In the genomic region with DNA sequence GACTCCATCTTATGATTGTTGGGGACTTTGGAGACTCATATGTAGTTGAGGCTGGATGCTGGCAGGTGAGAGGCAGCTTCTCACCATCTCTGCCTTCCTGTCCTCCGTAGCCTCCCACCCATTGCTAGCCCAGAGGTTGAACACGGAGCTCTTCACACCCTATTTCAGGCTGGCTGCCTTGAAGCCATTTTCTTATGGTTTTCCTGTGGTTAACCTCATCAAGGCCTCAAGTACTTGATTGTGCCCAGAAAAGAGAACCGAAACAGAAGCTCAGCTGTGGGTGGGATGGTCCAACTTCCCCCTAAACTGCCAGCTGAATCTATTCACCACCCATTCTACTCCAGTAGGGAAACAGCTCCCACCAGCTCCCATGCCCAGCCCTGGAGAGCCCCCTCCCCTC, we compare ENCODE assay signal across 8 cellular contexts.
DNase-seq lines count a peak whose midpoint lies in the region; ATAC-seq and TF ChIP-seq lines count a peak whose summit lies in the region.

No MANE protein-coding gene starts in this region.

- no peak overlapping the region for H3K4me2 ChIP-seq in trophoblast cell (ENCODE audit: low read length)

- WGBS in trophoblast cell (ENCODE audit: extremely low coverage, insufficient coverage, insufficient read length): no CpG with 5 or more reads among the region's 3 CpGs

- H3K27ac ChIP-seq in CD4-positive, alpha-beta T cell (ENCODE audit: low read depth, low read length): no peak overlapping the region
- no peak overlapping the region for H3K27ac ChIP-seq in trophoblast cell (ENCODE audit: low read depth, low read length)

- H3K23ac ChIP-seq in trophoblast cell (ENCODE audit: low read length): no peak overlapping the region

- H3K36me3 ChIP-seq in trophoblast cell (ENCODE audit: control insufficient read depth in 1 of 2, insufficient read depth in 2 of 2, low read length in 2 of 2): no peaks in the 10 kb centered on the region

- H3K9me3 Mint-ChIP-seq in CD4-positive, alpha-beta T cell: no peaks in the 10 kb centered on the region
- H3K9me3 Mint-ChIP-seq in activated CD8-positive, alpha-beta T cell treated with anti-CD3 and anti-CD28 coated beads for 36 hours: no peaks in the 10 kb centered on the region
- H3K9me3 Mint-ChIP-seq in mesothelial cell of epicardium: no peaks in the 10 kb centered on the region

- no peak overlapping the region for H2BK12ac ChIP-seq in trophoblast cell (ENCODE audit: low read length)

- POLR2A ChIA-PET in CD4-positive, alpha-beta T cell (lab: Charles Lee): interaction anchor here (0.6 to 3.0 kb wide), 3 partner anchors 8 to 51 kb away, joined by 3 to 15 read pairs (median 3); no protein-coding TSS in a partner anchor
- POLR2A ChIA-PET in activated CD8-positive, alpha-beta T cell treated with anti-CD3 and anti-CD28 coated beads for 36 hours (lab: Charles Lee): no interaction called here

- H4K91ac ChIP-seq in trophoblast cell (ENCODE audit: low read depth, low read length): no peak overlapping the region

- H4K8ac ChIP-seq in trophoblast cell (ENCODE audit: low read depth, low read length): no peak overlapping the region

- no peaks in the 10 kb centered on the region for H3K79me2 ChIP-seq in trophoblast cell (ENCODE audit: control insufficient read depth, insufficient read depth, low read length, poor library complexity)

- H3K27me3 ChIP-seq in CD4-positive, alpha-beta T cell (ENCODE audit: control insufficient read depth, insufficient read depth, low read length): peaks cover 62% of the 10 kb centered on the region
- H3K27me3 ChIP-seq in trophoblast cell (ENCODE audit: insufficient read depth, low read length): no peaks in the 10 kb centered on the region

- H3K18ac ChIP-seq in trophoblast cell (ENCODE audit: low read length): no peak overlapping the region

- no peak overlapping the region for H3K27ac Mint-ChIP-seq in CD4-positive, alpha-beta T cell
- peak overlapping the region; percentile 31 for H3K27ac Mint-ChIP-seq in activated CD8-positive, alpha-beta T cell treated with anti-CD3 and anti-CD28 coated beads for 36 hours
- no peak overlapping the region for H3K27ac Mint-ChIP-seq in mesothelial cell of epicardium

- ATAC-seq in CD4-positive, alpha-beta T cell (ENCODE audit: poor library complexity): peak; percentile 90
- ATAC-seq in GM19463 (IDR thresholded peaks at IDR 0.05; ENCODE audit: unreplicated experiment): peak; percentile 96
- peak; percentile 97 for ATAC-seq in HG03520 (IDR thresholded peaks at IDR 0.05; ENCODE audit: unreplicated experiment)
- ATAC-seq in activated CD8-positive, alpha-beta T cell treated with anti-CD3 and anti-CD28 coated beads for 36 hours: peak; percentile 96

- no peak overlapping the region for H3K4me3 ChIP-seq in trophoblast cell (ENCODE audit: low read depth, low read length)

- H2AFZ ChIP-seq in trophoblast cell (ENCODE audit: insufficient read depth, low read length, poor library complexity): no peak overlapping the region

- H2BK120ac ChIP-seq in trophoblast cell (ENCODE audit: insufficient read depth, low read length, poor library complexity): no peak overlapping the region

- H4K12ac ChIP-seq in trophoblast cell (ENCODE audit: low read depth, low read length): no peak overlapping the region

- H3K4me3 Mint-ChIP-seq in CD4-positive, alpha-beta T cell: peak overlapping the region; percentile 0
- no peak overlapping the region for H3K4me3 Mint-ChIP-seq in activated CD8-positive, alpha-beta T cell treated with anti-CD3 and anti-CD28 coated beads for 36 hours
- no peak overlapping the region for H3K4me3 Mint-ChIP-seq in mesothelial cell of epicardium

- no peak for TF ChIP-seq CTCF in CD4-positive, alpha-beta T cell (IDR thresholded peaks at IDR 0.05)
- no peak for TF ChIP-seq CTCF in activated CD8-positive, alpha-beta T cell treated with anti-CD3 and anti-CD28 coated beads for 36 hours (IDR thresholded peaks at IDR 0.05)
- TF ChIP-seq CTCF in mesothelial cell of epicardium (IDR thresholded peaks at IDR 0.05; ENCODE audit: unreplicated experiment): no peak

- no peak overlapping the region for H2BK5ac ChIP-seq in trophoblast cell (ENCODE audit: low read depth, low read length, poor library complexity)

- H3K27me3 Mint-ChIP-seq in CD4-positive, alpha-beta T cell: peaks cover 86% of the 10 kb centered on the region
- peaks cover 71% of the 10 kb centered on the region for H3K27me3 Mint-ChIP-seq in activated CD8-positive, alpha-beta T cell treated with anti-CD3 and anti-CD28 coated beads for 36 hours
- H3K27me3 Mint-ChIP-seq in mesothelial cell of epicardium (ENCODE audit: low read depth): peaks cover 3% of the 10 kb centered on the region

- H3K79me1 ChIP-seq in trophoblast cell (ENCODE audit: low read length): no peaks in the 10 kb centered on the region

- no peaks in the 10 kb centered on the region for H3K36me3 Mint-ChIP-seq in CD4-positive, alpha-beta T cell (ENCODE audit: low read depth)
- no peaks in the 10 kb centered on the region for H3K36me3 Mint-ChIP-seq in activated CD8-positive, alpha-beta T cell treated with anti-CD3 and anti-CD28 coated beads for 36 hours (ENCODE audit: low read depth)
- no peaks in the 10 kb centered on the region for H3K36me3 Mint-ChIP-seq in mesothelial cell of epicardium

- no peak overlapping the region for H3K14ac ChIP-seq in trophoblast cell (ENCODE audit: low read length)

- peaks cover 27% of the 10 kb centered on the region for H3K4me1 Mint-ChIP-seq in CD4-positive, alpha-beta T cell (ENCODE audit: low read depth)
- peaks cover 27% of the 10 kb centered on the region for H3K4me1 Mint-ChIP-seq in activated CD8-positive, alpha-beta T cell treated with anti-CD3 and anti-CD28 coated beads for 36 hours (ENCODE audit: low read depth)
- H3K4me1 Mint-ChIP-seq in mesothelial cell of epicardium: no peaks in the 10 kb centered on the region

- H3K9ac ChIP-seq in trophoblast cell (ENCODE audit: low read length): no peak overlapping the region

- intact Hi-C loops in CD4-positive, alpha-beta T cell (cut with DNase I, micrococcal nuclease): no loop called here
- intact Hi-C loops in activated CD8-positive, alpha-beta T cell treated with anti-CD3 and anti-CD28 coated beads for 36 hours (cut with micrococcal nuclease): no loop called here

- CTCF ChIA-PET in CD4-positive, alpha-beta T cell (lab: Charles Lee): interaction anchor here (1.3 to 4.4 kb wide), 2 partner anchors 11 to 468 kb away, joined by 3 to 22 read pairs; no protein-coding TSS in a partner anchor
- CTCF ChIA-PET in activated CD8-positive, alpha-beta T cell treated with anti-CD3 and anti-CD28 coated beads for 36 hours (lab: Charles Lee): interaction anchor here (1.0 to 4.8 kb wide), 5 partner anchors 12 to 70 kb away, joined by 3 to 39 read pairs (median 8); no protein-coding TSS in a partner anchor

- H2AK5ac ChIP-seq in trophoblast cell (ENCODE audit: low read length): no peak overlapping the region

- H3K9me3 ChIP-seq in CD4-positive, alpha-beta T cell (ENCODE audit: control insufficient read depth, low read length): no peaks in the 10 kb centered on the region
- H3K9me3 ChIP-seq in trophoblast cell (ENCODE audit: insufficient read depth, low read depth, low read length): peaks cover 1% of the 10 kb centered on the region

- peak in 9 of 10 experiments; percentile 2 to 34 (median 20) for DNase-seq in CD4-positive, alpha-beta T cell
- peak; percentile 74 for DNase-seq in activated CD8-positive, alpha-beta T cell treated with anti-CD3 and anti-CD28 coated beads for 36 hours
- DNase-seq in stimulated activated CD4-positive, alpha-beta T cell treated with anti-CD3 and anti-CD28 coated beads, TNF-alpha, amount 100 ng/mL, for 24 hours (ENCODE audit: low read depth in 3 of 3): peak in 2 of 3 experiments; percentile 3 to 25
- DNase-seq in mesothelial cell of epicardium (ENCODE audit: low spot score in 2 of 2, unreplicated experiment in 2 of 2) (no peak), trophoblast cell (no peak), NCI-H524 treated with DMSO at 0.1 percent for 48 hours (lab: John Stamatoyannopoulos, UW) (no peak)

- H3K4ac ChIP-seq in trophoblast cell (ENCODE audit: low read depth, low read length): no peak overlapping the region

- H3K4me1 ChIP-seq in trophoblast cell (ENCODE audit: control insufficient read depth in 1 of 2, insufficient read depth in 2 of 2, low read length in 2 of 2): no peaks in the 10 kb centered on the region

Comparison
In these comparisons a context has a peak if more than half of its experiments do, and no peak if none do; other contexts are left out.
1. DNase-seq: peak in CD4-positive, alpha-beta T cell (9 of 10), activated CD8-positive, alpha-beta T cell treated with anti-CD3 and anti-CD28 coated beads for 36 hours (single experiment) and stimulated activated CD4-positive, alpha-beta T cell treated with anti-CD3 and anti-CD28 coated beads, TNF-alpha, amount 100 ng/mL, for 24 hours (2 of 3); none in mesothelial cell of epicardium (0 of 2), trophoblast cell (0 of 2) and NCI-H524 treated with DMSO at 0.1 percent for 48 hours (single experiment).
2. Peak in every context shown above with its lines, with median percentiles within 50 percentile points of each other: ATAC-seq.